Comparison of ENCODE assay signal across 1 cellular context in the genomic region with DNA sequence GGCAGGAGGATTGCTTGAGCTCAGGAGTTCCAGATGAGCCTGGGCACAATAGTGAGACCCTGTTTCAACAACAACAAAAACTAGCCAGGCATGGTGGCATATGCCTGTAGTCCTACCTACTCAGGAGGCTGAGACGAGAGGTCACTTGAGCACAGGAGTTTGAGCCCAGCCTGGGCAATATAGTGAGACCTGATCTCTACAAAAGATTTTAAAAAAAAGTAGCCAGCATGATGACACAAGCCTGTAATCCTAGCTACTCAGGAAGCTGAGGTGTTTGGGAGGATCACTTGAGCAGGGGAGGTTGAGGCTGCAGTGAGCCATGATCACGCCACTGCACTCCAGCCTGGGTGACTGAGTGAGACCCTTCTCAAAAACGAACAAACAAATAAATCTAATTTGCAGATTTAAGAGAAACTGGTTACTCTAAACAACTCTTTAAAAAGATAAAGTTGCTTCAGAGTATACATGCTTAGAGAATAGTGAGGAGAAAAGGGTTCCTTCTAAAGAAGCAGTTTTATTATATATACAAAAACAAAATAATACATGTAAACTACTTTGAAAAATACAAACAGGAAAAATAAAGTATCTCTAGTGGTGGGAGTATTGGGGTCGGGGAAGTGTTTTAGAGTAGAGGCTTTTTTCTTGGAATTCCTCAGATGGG.
TF ChIP-seq lines count a peak whose summit lies in the region.

No MANE protein-coding gene starts in this region.

TF ChIP-seq in K562, 482 proteins besides CTCF, POLR2A, EP300 and RAD21 (continued from another document and continues in another):
- TF ChIP-seq ZNF318 (IDR thresholded peaks at IDR 0.05; ENCODE audit: borderline replicate concordance in 1 of 2, low read depth in 1 of 2) (0 out of 4 replicates have a peak, but pooled peaks of 1 of the 2 experiments have one; percentile 25), SRSF7 (optimal IDR thresholded peaks at IDR 0.05; ENCODE audit: low read depth, low read length) (no peak), ZNF311 (CRISPR knock-in tag; IDR thresholded peaks at IDR 0.05) (peak; percentile 78; the same call in 1 of the 2 replicates), ZNF175 (CRISPR knock-in tag; IDR thresholded peaks at IDR 0.05; ENCODE audit: low read depth) (peak; percentile 95), PHTF2 (CRISPR knock-in tag; IDR thresholded peaks at IDR 0.05) (no peak), CBX1 (IDR thresholded peaks at IDR 0.05; ENCODE audit: low read depth) (peak; percentile 64; the same call in 1 of the 2 replicates), NR0B1 (IDR thresholded peaks at IDR 0.05; ENCODE audit: partially characterized antibody) (no peak), MLX (CRISPR knock-in tag; conservative IDR thresholded peaks at IDR 0.05) (no peak), TAL1 (IDR thresholded peaks at IDR 0.05) (no peak), CTBP1 (IDR thresholded peaks at IDR 0.05; ENCODE audit: borderline replicate concordance) (no peak), ARID2 (IDR thresholded peaks at IDR 0.05) (no peak), ZNF3 (CRISPR knock-in tag; IDR thresholded peaks at IDR 0.05) (no peak), ZNF586 (CRISPR knock-in tag; conservative IDR thresholded peaks at IDR 0.05) (no peak), ZC3H4 (CRISPR knock-in tag; IDR thresholded peaks at IDR 0.05; ENCODE audit: borderline replicate concordance) (no peak), GATA2 (CRISPR knock-in tag; IDR thresholded peaks at IDR 0.05) (peak; percentile 59), E2F4 (CRISPR knock-in tag; IDR thresholded peaks at IDR 0.05; ENCODE audit: low read depth) (no peak), ZNF592 (IDR thresholded peaks at IDR 0.05) (peak; percentile 58), MIER1 (IDR thresholded peaks at IDR 0.05; ENCODE audit: low read depth) (no peak), ZNF197 (CRISPR knock-in tag; IDR thresholded peaks at IDR 0.05; ENCODE audit: low read depth) (0 out of 2 replicates have a peak, but pooled peaks have one; percentile 84), HDAC3 (IDR thresholded peaks at IDR 0.05; ENCODE audit: borderline replicate concordance, partially characterized antibody) (no peak), ZNF717 (CRISPR knock-in tag; IDR thresholded peaks at IDR 0.05) (no peak), PHB2 (IDR thresholded peaks at IDR 0.05; ENCODE audit: low read depth) (no peak), SIN3A (IDR thresholded peaks at IDR 0.05; ENCODE audit: borderline replicate concordance in 2 of 2, control insufficient read depth in 1 of 2, low read depth in 2 of 2, low read length in 2 of 2) (no peak), HDGF (IDR thresholded peaks at IDR 0.05) (no peak), POLR2H (tag; IDR thresholded peaks at IDR 0.05; ENCODE audit: low read depth) (peak; percentile 88), GABPA (tag; conservative IDR thresholded peaks at IDR 0.05; ENCODE audit: low read depth) (no peak), ELF4 (CRISPR knock-in tag; IDR thresholded peaks at IDR 0.05) (no peak), CTCFL (IDR thresholded peaks at IDR 0.05; ENCODE audit: borderline replicate concordance, insufficient read depth, low read depth, low read length, poor library complexity, severe bottlenecking) (no peak), ZNF24 (IDR thresholded peaks at IDR 0.05) (peak; percentile 39; the same call in 1 of the 2 replicates), PCBP2 (IDR thresholded peaks at IDR 0.05; ENCODE audit: low read depth, low read length, poor library complexity, severe bottlenecking) (no peak), BCL6 (CRISPR knock-in tag; IDR thresholded peaks at IDR 0.05) (no peak)
- TF ChIP-seq, protein P1, sequence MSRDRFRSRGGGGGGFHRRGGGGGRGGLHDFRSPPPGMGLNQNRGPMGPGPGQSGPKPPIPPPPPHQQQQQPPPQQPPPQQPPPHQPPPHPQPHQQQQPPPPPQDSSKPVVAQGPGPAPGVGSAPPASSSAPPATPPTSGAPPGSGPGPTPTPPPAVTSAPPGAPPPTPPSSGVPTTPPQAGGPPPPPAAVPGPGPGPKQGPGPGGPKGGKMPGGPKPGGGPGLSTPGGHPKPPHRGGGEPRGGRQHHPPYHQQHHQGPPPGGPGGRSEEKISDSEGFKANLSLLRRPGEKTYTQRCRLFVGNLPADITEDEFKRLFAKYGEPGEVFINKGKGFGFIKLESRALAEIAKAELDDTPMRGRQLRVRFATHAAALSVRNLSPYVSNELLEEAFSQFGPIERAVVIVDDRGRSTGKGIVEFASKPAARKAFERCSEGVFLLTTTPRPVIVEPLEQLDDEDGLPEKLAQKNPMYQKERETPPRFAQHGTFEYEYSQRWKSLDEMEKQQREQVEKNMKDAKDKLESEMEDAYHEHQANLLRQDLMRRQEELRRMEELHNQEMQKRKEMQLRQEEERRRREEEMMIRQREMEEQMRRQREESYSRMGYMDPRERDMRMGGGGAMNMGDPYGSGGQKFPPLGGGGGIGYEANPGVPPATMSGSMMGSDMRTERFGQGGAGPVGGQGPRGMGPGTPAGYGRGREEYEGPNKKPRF (IDR thresholded peaks at IDR 0.05; ENCODE audit: low read depth, low read length): no peak
